ENCODE assay signal across 20 cellular contexts in the genomic region with DNA sequence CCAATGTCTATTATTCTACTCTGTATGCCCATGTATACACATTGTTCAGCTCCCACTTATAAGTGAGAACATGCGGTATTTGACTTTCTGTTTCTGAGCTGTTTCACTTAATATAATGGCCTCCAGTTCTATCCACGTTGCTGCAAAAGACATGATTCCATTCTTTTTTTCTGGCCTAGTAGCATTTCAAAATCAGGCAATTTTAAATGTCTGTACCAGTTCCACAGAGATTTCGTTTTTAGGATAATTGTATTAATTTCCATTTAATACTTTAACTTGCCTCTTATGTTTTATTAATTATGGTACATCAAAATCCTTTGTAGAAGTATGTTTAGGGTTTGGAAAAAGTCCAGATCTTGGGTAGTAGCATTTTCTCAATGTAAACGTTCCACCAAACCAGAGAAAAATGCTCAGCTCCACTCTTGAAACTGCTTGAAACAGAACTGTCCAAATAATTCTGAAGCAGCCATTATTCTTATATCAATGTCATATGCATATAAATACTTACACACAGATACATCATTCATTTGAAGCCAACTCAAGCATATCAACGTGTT. TPM values are rescaled to one million over a fixed set of nuclear protein-coding genes. Genes with fewer than 3 reads are reported as not detected.
A peak's percentile ranks its signal among the peaks of the same experiment; 100 is the strongest.
DNase-seq lines count a peak whose midpoint lies in the region; ATAC-seq, FAIRE-seq and TF ChIP-seq lines count a peak whose summit lies in the region.
"Had no signal": no experiment of that assay in that cellular context is flagged by ENCODE, and none has a peak within 500 bp of the region (broad histone marks: within the 10 kb centered on the region; RNA-seq: fewer than 3 reads in every experiment).

No MANE protein-coding gene starts in this region.

- POLR2A ChIA-PET in A549 (lab: Yijun Ruan, JAX) (no interaction called here), GM12878 (lab: Charles Lee) (no interaction called here)

- H3K4me3 ChIP-seq in A549: no peak overlapping the region
- no peak overlapping the region for H3K4me3 ChIP-seq in Karpas-422 (ENCODE audit: low read length)
- H3K4me3 ChIP-seq in GM12878: no peak overlapping the region
- H3K4me3 ChIP-seq: BLaER1 treated with 17β-estradiol and CSF1 and Interleukin-3, amounts not matched to agents 10 nM and 100 nM had no signal

- DNase-seq in A549 (ENCODE audit: low read depth in 1 of 2, low spot score in 1 of 2) (no peak), Karpas-422 (no peak), GM12878 (ENCODE audit: low read depth, low spot score) (no peak), NCI-H82 treated with DMSO at 0.1 percent for 48 hours (lab: John Stamatoyannopoulos, UW; ENCODE audit: unreplicated experiment) (no peak), OCI-M2 (lab: John Stamatoyannopoulos, UW; ENCODE audit: unreplicated experiment) (no peak), SKM-1 treated with dmso at 0.1 percent for 144 hours (lab: John Stamatoyannopoulos, UW; ENCODE audit: unreplicated experiment) (no peak)
- DNase-seq: 8988T; AML-193; Caco-2; Calu3; CD4-positive, alpha-beta T cell; CD8-positive, alpha-beta T cell; DMS79 treated with DMSO at 0.1 percent for 48 hours; GF-D8 had no signal

- H3K79me2 ChIP-seq in Karpas-422 (ENCODE audit: low read length) (no peaks in the 10 kb centered on the region), GM12878 (ENCODE audit: control insufficient read depth, insufficient read depth, low read length) (no peaks in the 10 kb centered on the region)

- TF ChIP-seq EP300 in A549 (IDR thresholded peaks at IDR 0.05) (no peak), GM12878 (IDR thresholded peaks at IDR 0.05; ENCODE audit: borderline replicate concordance in 1 of 2, control insufficient read depth in 1 of 2, low read depth in 2 of 2, low read length in 2 of 2) (no peak)

- no peaks in the 10 kb centered on the region for H3K9me2 ChIP-seq in Karpas-422 (replicated peaks; ENCODE audit: insufficient read depth, low read length)

- RAD21 ChIA-PET in GM12878 (lab: Charles Lee; ENCODE audit: unreplicated experiment): no interaction called here

- H4K20me1 ChIP-seq in Karpas-422 (ENCODE audit: insufficient read depth, low read depth, low read length): no peaks in the 10 kb centered on the region
- no peaks in the 10 kb centered on the region for H4K20me1 ChIP-seq in GM12878 (ENCODE audit: control insufficient read depth, insufficient read depth)
- H4K20me1 ChIP-seq: BLaER1 treated with 17β-estradiol and CSF1 and Interleukin-3, amounts not matched to agents 10 nM and 100 nM had no signal

- 20% methylated on average over 5 of the region's 5 CpGs for WGBS in A549 (ENCODE audit: missing lambda C conversion rate)
- 19% methylated on average over 5 of the region's 5 CpGs for WGBS in GM12878 (ENCODE audit: insufficient coverage, insufficient replicate concordance, low lambda C conversion rate, missing lambda C conversion rate)

- no peak for TF ChIP-seq POLR2A in A549 (IDR thresholded peaks at IDR 0.05; ENCODE audit: low read length)
- no peak for TF ChIP-seq POLR2A in GM12878 (IDR thresholded peaks at IDR 0.05; ENCODE audit: low read depth, low read length)

- CTCF ChIA-PET in A549 (lab: Yijun Ruan, JAX) (no interaction called here), GM12878 (lab: Yijun Ruan, JAX) (interaction anchor here (1.3 kb wide), 1 partner anchor 14 kb away, joined by 3 read pairs; no protein-coding TSS in a partner anchor)

- H3K27ac ChIP-seq in A549 (no peak overlapping the region), Karpas-422 (ENCODE audit: low read length) (no peak overlapping the region), GM12878 (ENCODE audit: control insufficient read depth, insufficient read depth) (no peak overlapping the region)
- H3K27ac ChIP-seq: BLaER1 treated with 17β-estradiol and CSF1 and Interleukin-3, amounts not matched to agents 10 nM and 100 nM; C4-2B had no signal

- no peak overlapping the region for H3K9ac ChIP-seq in Karpas-422 (ENCODE audit: low read length)
- no peak overlapping the region for H3K9ac ChIP-seq in GM12878 (ENCODE audit: control insufficient read depth, insufficient read depth, low read length)
- H3K9ac ChIP-seq: BLaER1 treated with 17β-estradiol and CSF1 and Interleukin-3, amounts not matched to agents 10 nM and 100 nM had no signal

- TF ChIP-seq CTCF in A549 (IDR thresholded peaks at IDR 0.05) (no peak), GM12878 (IDR thresholded peaks at IDR 0.05 in 2 of 3, conservative IDR thresholded peaks at IDR 0.05 in 1 of 3; ENCODE audit: control insufficient read depth in 2 of 3, extremely low read depth in 1 of 3, insufficient read depth in 1 of 3, low read depth in 3 of 3, low read length in 3 of 3) (no peak)

- H3K4me2 ChIP-seq in A549 (no peak overlapping the region), Karpas-422 (ENCODE audit: low read depth, low read length, poor library complexity, severe bottlenecking) (peak overlapping the region; percentile 8), GM12878 (ENCODE audit: control insufficient read depth, insufficient read depth) (no peak overlapping the region)
- H3K4me2 ChIP-seq: BLaER1 treated with 17β-estradiol and CSF1 and Interleukin-3, amounts not matched to agents 10 nM and 100 nM had no signal

- H3K36me3 ChIP-seq in Karpas-422 (ENCODE audit: insufficient read depth, low read length) (no peaks in the 10 kb centered on the region), GM12878 (ENCODE audit: control insufficient read depth in 2 of 2, insufficient read depth in 2 of 2, low read length in 1 of 2) (no peaks in the 10 kb centered on the region)
- H3K36me3 ChIP-seq: BLaER1 treated with 17β-estradiol and CSF1 and Interleukin-3, amounts not matched to agents 10 nM and 100 nM had no signal

- intact Hi-C loops in GM12878 (cut with micrococcal nuclease; ENCODE audit: unreplicated experiment): no loop called here

- H2AFZ ChIP-seq in Karpas-422 (ENCODE audit: low read length) (no peak overlapping the region), GM12878 (ENCODE audit: control insufficient read depth, low read depth, low read length) (no peak overlapping the region)

- FAIRE-seq in A549 (lab: Jason Lieb, UNC): no peak
- FAIRE-seq in GM12878 (lab: Jason Lieb, UNC): no peak
- FAIRE-seq: A204.1, D721Med, GM12892, GM18507 had no signal

- H3K4me1 ChIP-seq in A549: no peaks in the 10 kb centered on the region
- H3K4me1 ChIP-seq in Karpas-422 (ENCODE audit: low read length): peaks cover 10% of the 10 kb centered on the region
- H3K4me1 ChIP-seq in GM12878 (ENCODE audit: control insufficient read depth, insufficient read depth, low read length): no peaks in the 10 kb centered on the region
- H3K4me1 ChIP-seq: BLaER1 treated with 17β-estradiol and CSF1 and Interleukin-3, amounts not matched to agents 10 nM and 100 nM; Caco-2 had no signal

- in situ Hi-C loops in GM12878 (cut with MboI): no loop called here

- SMC1A ChIA-PET in GM12878 (lab: Charles Lee; ENCODE audit: uncharacterized antibody, unreplicated experiment): no interaction called here

- H3K27me3 ChIP-seq in Karpas-422 (ENCODE audit: low read length) (no peaks in the 10 kb centered on the region), GM12878 (replicated peaks in 1 of 2; ENCODE audit: control insufficient read depth in 2 of 2, insufficient read depth in 2 of 2, low read length in 1 of 2) (no peaks in the 10 kb centered on the region; a peak in 3 of 4 replicates)
- H3K27me3 ChIP-seq: BLaER1 treated with 17β-estradiol and CSF1 and Interleukin-3, amounts not matched to agents 10 nM and 100 nM had no signal

- TF ChIP-seq RAD21 in A549 (conservative IDR thresholded peaks at IDR 0.05 in 1 of 2, IDR thresholded peaks at IDR 0.05 in 1 of 2) (no peak), GM12878 (IDR thresholded peaks at IDR 0.05; ENCODE audit: insufficient read depth, low read depth, low read length) (no peak)

- BruUV-seq in GM12878 (replicated peaks; lab: Mats Ljungman, UMichigan): no TSS peak

- no peaks in the 10 kb centered on the region for H3K9me3 ChIP-seq in A549
- no peaks in the 10 kb centered on the region for H3K9me3 ChIP-seq in Karpas-422 (ENCODE audit: low read length)
- H3K9me3 ChIP-seq in GM12878 (replicated peaks; ENCODE audit: control insufficient read depth, insufficient read depth, low read length): peaks cover 1% of the 10 kb centered on the region; the same call in 1 of the 3 replicates
- H3K9me3 ChIP-seq: Caco-2 had no signal

- ATAC-seq in A549 (no peak), GM12878 (no peak)
- ATAC-seq: CD8-positive, alpha-beta T cell had no signal

TF ChIP-seq in GM12878, 131 proteins besides CTCF, POLR2A, EP300 and RAD21 (continues in another document):
- TF ChIP-seq KAT2A (conservative IDR thresholded peaks at IDR 0.05; ENCODE audit: control insufficient read depth, low read depth, low read length): no peak
- TF ChIP-seq BMI1 (IDR thresholded peaks at IDR 0.05; ENCODE audit: borderline replicate concordance): peak; percentile 44; the same call in 1 of the 2 replicates
- no peak for TF ChIP-seq ZNF217 (IDR thresholded peaks at IDR 0.05)

RNA-seq across cellular contexts. Expression of a gene that starts 42.6 kb away (rescaled TPM):
- polyA plus RNA-seq in A549 (2011; rRNA removed) (0.93 and 1.2 TPM in 2 replicates), A549 (2017; fragmentation: RNase III; extraction: RNeasy Plus Mini Kit Qiagen cat#74134 plus additional on column Dnase treatment) (0.17 to 0.40 TPM (median 0.17 TPM) in 3 replicates), GM12878 (2011; rRNA removed) (15.0 and 17.2 TPM in 2 replicates), GM12878 (2014; fragmentation: Illumina TruSeq; extraction: Trizol) (5.3 and 9.9 TPM in 2 replicates), GM12878 (2014; fragmentation: Nextera tagmentation; extraction: Ambion mirVana) (1 to 10 TPM in 1 of 2 experiments, under 1 TPM in 1; 0.77 to 1.1 TPM), GM12878 (2014; rRNA removed) (3.8 and 6.0 TPM in 2 replicates), GM12878 (2016; fragmentation: Nextera tagmentation; extraction: Ambion mirVana) (1 to 10 TPM; 2.8 to 4.3 TPM)
- 0.08 and 0.16 TPM in 2 replicates for polyA plus RNA-seq in A549 (2012; cell fraction: cytosol; rRNA removed)
- 0.10 and 0.11 TPM in 2 replicates for polyA plus RNA-seq in A549 (2012; cell fraction: nucleus; rRNA removed)
- polyA minus RNA-seq in A549 (2011; rRNA and poly(A)+ RNA removed): 2.5 and 4.1 TPM in 2 replicates
- 69.0 and 92.4 TPM in 2 replicates for total RNA-seq in Karpas-422 (2014; rRNA removed; shearing (Covaris generic); ENCODE audit: low replicate concordance)
- total RNA-seq in GM12878 (2013; cell fraction: nucleolus; rRNA removed): 150 TPM in 2 replicates
- total RNA-seq in GM12878 (2014; rRNA removed) (7.3 and 10.0 TPM in 2 replicates), GM12878 (2014; rRNA removed; fragmentation: Illumina TruSeq; extraction: Trizol) (4.5 and 4.7 TPM in 2 replicates), GM12878 (2021) (7.3 and 8.3 TPM in 2 replicates)
- 2.2 TPM for polyA plus RNA-seq in GM12878 (2011; ENCODE audit: low read depth)
- polyA plus RNA-seq in GM12878 (2011; cell fraction: cytosol; rRNA removed): 10.9 and 14.1 TPM in 2 replicates
- polyA plus RNA-seq in GM12878 (2011; cell fraction: nucleus; rRNA removed): 22.8 and 24.8 TPM in 2 replicates
- polyA plus RNA-seq in GM12878 (2012): 3.2 and 3.6 TPM in 2 replicates
- polyA minus RNA-seq in GM12878 (2011; rRNA and poly(A)+ RNA removed): 52.1 and 55.8 TPM in 2 replicates
- 11.5 and 12.0 TPM in 2 replicates for polyA minus RNA-seq in GM12878 (2011; cell fraction: cytosol; rRNA and poly(A)+ RNA removed)
- 58.5 and 77.3 TPM in 2 replicates for polyA minus RNA-seq in GM12878 (2011; cell fraction: nucleus; rRNA and poly(A)+ RNA removed)
